In the genomic region with DNA sequence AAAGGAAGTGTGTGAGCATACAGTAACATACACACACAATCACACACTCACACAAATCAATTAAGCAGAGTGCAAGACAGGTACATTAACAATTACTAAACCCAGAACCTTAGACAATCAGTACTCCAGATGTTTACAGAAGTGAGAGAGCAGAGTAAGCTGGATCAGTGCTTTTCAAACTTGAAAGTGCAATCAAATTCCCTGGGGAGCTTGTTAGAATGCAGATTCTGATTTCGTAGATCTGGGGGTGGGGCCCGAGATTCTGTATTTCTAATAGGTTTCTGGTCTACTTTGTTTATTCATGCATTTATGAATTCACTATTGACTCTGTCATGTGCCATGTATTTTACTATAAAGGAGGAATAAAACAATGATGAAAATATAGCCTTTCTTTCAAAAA, we compare ENCODE assay signal across 1 cellular context.
TF ChIP-seq lines count a peak whose summit lies in the region.

No MANE protein-coding gene starts in this region.

TF ChIP-seq in GM12878, 131 proteins besides CTCF, POLR2A, EP300 and RAD21 (continued from another document):
- no peak for TF ChIP-seq YBX1 (IDR thresholded peaks at IDR 0.05)
- 0 out of 2 replicates have a peak, but pooled peaks have one; percentile 23 for TF ChIP-seq SPI1 (IDR thresholded peaks at IDR 0.05; ENCODE audit: borderline replicate concordance, insufficient read depth, low read depth, low read length)
- TF ChIP-seq LARP7 (IDR thresholded peaks at IDR 0.05) = no peak
- TF ChIP-seq ZNF217 (IDR thresholded peaks at IDR 0.05) = peak; percentile 68; the same call in 1 of the 2 replicates
- TF ChIP-seq SMC3 (IDR thresholded peaks at IDR 0.05; ENCODE audit: borderline replicate concordance, low read length) = no peak
